6 cellular contexts compared by ENCODE assay signal in genomic region chr9:109182550-109182939, GRCh38. TPM values are rescaled to one million over a fixed set of nuclear protein-coding genes. Genes with fewer than 3 reads are reported as not detected.
"Had no signal": no experiment of that assay in that cellular context is flagged by ENCODE, and none has a peak within 500 bp of the region (broad histone marks: within the 10 kb centered on the region; RNA-seq: fewer than 3 reads in every experiment).

No MANE protein-coding gene starts in this region.

- H3K27ac Mint-ChIP-seq: H9, IgD-negative memory B cell had no signal

- H3K4me3 Mint-ChIP-seq: H9, IgD-negative memory B cell had no signal

- H3K4me1 Mint-ChIP-seq: IgD-negative memory B cell had no signal

- H3K9me3 Mint-ChIP-seq: H9, IgD-negative memory B cell had no signal

- H3K36me3 Mint-ChIP-seq: IgD-negative memory B cell had no signal

- DNase-seq: GOT3, HCEC 1CT, KG1 had no signal

RNA-seq across cellular contexts. Expression of gene FRRS1L, which starts 15.5 kb away (rescaled TPM):
- total RNA-seq: HT-29 had no signal
- polyA plus RNA-seq: IgD-negative memory B cell had no signal
